Comparison of ENCODE assay signal across 18 cellular contexts in genomic region chr2:3545788-3546478, GRCh38. TPM values are rescaled to one million over a fixed set of nuclear protein-coding genes. Genes with fewer than 3 reads are reported as not detected.
DNase-seq lines count a peak whose midpoint lies in the region; ATAC-seq, FAIRE-seq and TF ChIP-seq lines count a peak whose summit lies in the region.
"Had no signal": no experiment of that assay in that cellular context is flagged by ENCODE, and none has a peak within 500 bp of the region (broad histone marks: within the 10 kb centered on the region; RNA-seq: fewer than 3 reads in every experiment).

No MANE protein-coding gene starts in this region.

- in situ Hi-C loops in GM13976 (cut with MboI; ENCODE audit: low sequenced_read_pairs, unreplicated experiment): no loop called here

- H3K4me3 ChIP-seq in fibroblast of villous mesenchyme (ENCODE audit: low read depth, low read length): no peak overlapping the region
- H3K4me3 ChIP-seq: BLaER1 treated with 17β-estradiol and CSF1 and Interleukin-3, amounts not matched to agents 10 nM and 100 nM; GM12878 had no signal

- no peak for ATAC-seq in HG03039 (IDR thresholded peaks at IDR 0.05; ENCODE audit: unreplicated experiment)
- ATAC-seq: CD8-positive, alpha-beta T cell; GM12878 had no signal

- FAIRE-seq in frontal cortex (lab: Jason Lieb, UNC): no peak
- FAIRE-seq: GM12878, GM19239, H1 had no signal

- TF ChIP-seq CTCF in fibroblast of villous mesenchyme (IDR thresholded peaks at IDR 0.05; ENCODE audit: insufficient read depth, low read depth, low read length): no peak
- no peak for TF ChIP-seq CTCF in GM13976 (IDR thresholded peaks at IDR 0.05; ENCODE audit: borderline replicate concordance, control extremely low read depth, extremely low read depth, insufficient read depth, missing control alignments)

- peak; percentile 14 for DNase-seq in activated effector memory CD4-positive, alpha-beta T cell treated with anti-CD3 and anti-CD28 coated beads, Interleukin-2, amount 50 U/mL, for 16 hours
- no peak for DNase-seq in activated effector memory CD4-positive, alpha-beta T cell treated with Interleukin-2 at 50 U/mL for 16 hours
- peak; percentile 22 for DNase-seq in NCI-H774 (lab: John Stamatoyannopoulos, UW)
- DNase-seq in fibroblast of villous mesenchyme (ENCODE audit: low read depth): peak; percentile 64
- no peak for DNase-seq in frontal cortex (ENCODE audit: low spot score in 2 of 2)
- no peak for DNase-seq in GM13976 (ENCODE audit: low spot score)
- DNase-seq: CD8-positive, alpha-beta T cell; DMS 273 treated with DMSO at 0.1 percent for 48 hours; DMS53; DND-41; EL; H9 had no signal

RNA-seq across cellular contexts. Expression of gene RNASEH1, which starts 12.2 kb away (rescaled TPM):
- total RNA-seq in fibroblast of villous mesenchyme (42.7 and 48.3 TPM in 2 replicates), frontal cortex (20.8 TPM)

RNA-seq across cellular contexts. Expression of gene ADI1, which starts 26.6 kb away (rescaled TPM):
- total RNA-seq in fibroblast of villous mesenchyme: 47.7 and 66.5 TPM in 2 replicates
- 11.8 TPM for total RNA-seq in frontal cortex

RNA-seq across cellular contexts. Expression of gene RPS7, which starts 29.1 kb away (rescaled TPM):
- total RNA-seq in fibroblast of villous mesenchyme (1,279 and 1,357 TPM in 2 replicates), frontal cortex (1,245 TPM)

RNA-seq across cellular contexts. Expression of gene COLEC11, which starts 49.0 kb away (rescaled TPM):
- total RNA-seq in fibroblast of villous mesenchyme: 0.43 and 1.6 TPM in 2 replicates
- 0.41 TPM for total RNA-seq in frontal cortex
- total RNA-seq: B cell; CD8-positive, alpha-beta T cell had no signal

Comparison
In these comparisons a context has a peak if more than half of its experiments do, and no peak if none do; other contexts are left out.
1. DNase-seq: peak in activated effector memory CD4-positive, alpha-beta T cell treated with anti-CD3 and anti-CD28 coated beads, Interleukin-2, amount 50 U/mL, for 16 hours (single experiment), NCI-H774 (single experiment) and fibroblast of villous mesenchyme (single experiment); none in activated effector memory CD4-positive, alpha-beta T cell treated with Interleukin-2 at 50 U/mL for 16 hours (single experiment), frontal cortex (0 of 2) and GM13976 (single experiment).